In the genomic region with DNA sequence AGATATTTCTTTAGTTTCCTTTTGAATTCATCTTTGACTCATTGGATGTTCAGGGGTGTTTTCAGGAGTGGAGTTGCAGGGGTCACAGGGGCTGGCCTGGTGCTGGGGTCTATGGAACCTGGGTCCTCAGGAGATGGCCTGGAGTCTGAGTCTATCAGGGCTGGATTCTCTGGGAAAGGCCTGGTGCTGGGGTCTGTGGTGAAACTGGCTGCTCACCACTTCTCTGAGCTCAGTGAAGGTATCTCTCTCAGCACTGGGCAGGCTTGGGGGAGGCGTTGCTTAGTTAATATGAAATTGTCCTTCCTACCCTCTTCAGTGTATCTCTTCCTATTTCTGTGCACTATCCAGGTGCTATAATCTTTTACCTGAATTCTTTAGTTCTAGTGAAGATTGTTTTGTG, we compare ENCODE assay signal across 27 cellular contexts.
"Had no signal": no experiment of that assay in that cellular context is flagged by ENCODE, and none has a peak within 500 bp of the region (broad histone marks: within the 10 kb centered on the region; RNA-seq: fewer than 3 reads in every experiment).

No MANE protein-coding gene starts in this region.

- H3K27ac Mint-ChIP-seq: dendritic cell treated with granulocyte-macrophage colony-stimulating factor and Interleukin-4, amounts not matched to agents 40 ng/mL and 50 ng/mL, for 4 days; endodermal cell; naive thymus-derived CD8-positive, alpha-beta T cell; nephron progenitor cell; stimulated activated effector memory CD8-positive, alpha-beta T cell treated with anti-CD3 and anti-CD28 coated beads, Interleukin-12 subunit alpha, Interleukin-12 subunit beta, amount 100 ng/mL, for 72 hours had no signal

- H3K27me3 Mint-ChIP-seq: dendritic cell treated with granulocyte-macrophage colony-stimulating factor and Interleukin-4, amounts not matched to agents 40 ng/mL and 50 ng/mL, for 4 days had no signal

- ATAC-seq: esophagus mucosa; foreskin keratinocyte; gastroesophageal sphincter; left cardiac atrium; naive thymus-derived CD8-positive, alpha-beta T cell; psoas muscle; right cardiac atrium; stimulated activated effector memory CD8-positive, alpha-beta T cell treated with anti-CD3 and anti-CD28 coated beads, Interleukin-12 subunit alpha, Interleukin-12 subunit beta, amount 100 ng/mL, for 72 hours; stimulated activated naive CD8-positive, alpha-beta T cell treated with anti-CD3 and anti-CD28 coated beads, Interleukin-15, Interleukin-2, amounts not matched to agents 100 U/mL and 50 U/mL, for 24 hours had no signal

- H3K4me1 Mint-ChIP-seq: endodermal cell; naive thymus-derived CD8-positive, alpha-beta T cell; nephron progenitor cell; stimulated activated effector memory CD8-positive, alpha-beta T cell treated with anti-CD3 and anti-CD28 coated beads, Interleukin-12 subunit alpha, Interleukin-12 subunit beta, amount 100 ng/mL, for 72 hours had no signal

- H3K4me3 Mint-ChIP-seq: dendritic cell treated with granulocyte-macrophage colony-stimulating factor and Interleukin-4, amounts not matched to agents 40 ng/mL and 50 ng/mL, for 4 days; endodermal cell; naive thymus-derived CD8-positive, alpha-beta T cell; nephron progenitor cell; stimulated activated effector memory CD8-positive, alpha-beta T cell treated with anti-CD3 and anti-CD28 coated beads, Interleukin-12 subunit alpha, Interleukin-12 subunit beta, amount 100 ng/mL, for 72 hours had no signal

- H3K27me3 ChIP-seq: foreskin keratinocyte, gastroesophageal sphincter, heart left ventricle, hepatocyte, left lung, sigmoid colon, testis, tibial artery, vagina had no signal

- H3K9me3 Mint-ChIP-seq: endodermal cell, nephron progenitor cell had no signal

- DNase-seq: effector CD8-positive, alpha-beta T cell; endodermal cell; foreskin keratinocyte; heart left ventricle; left cardiac atrium; left lung; mesendoderm; midbrain; naive thymus-derived CD8-positive, alpha-beta T cell; nephron progenitor cell; nucleus accumbens; posterior cingulate gyrus; psoas muscle; right cardiac atrium; sigmoid colon; stimulated activated CD4-positive, alpha-beta T cell treated with anti-CD3 and anti-CD28 coated beads, Interleukin-2, amount 100 ng/mL, for 24 hours; stimulated activated CD4-positive, alpha-beta T cell treated with anti-CD3 and anti-CD28 coated beads, Interleukin-4, amount 100 ng/mL, for 24 hours; stimulated activated naive CD8-positive, alpha-beta T cell treated with anti-CD3 and anti-CD28 coated beads, Interleukin-15, Interleukin-2, amounts not matched to agents 100 U/mL and 50 U/mL, for 24 hours; testis; tibial artery had no signal

- H3K4me1 ChIP-seq: foreskin keratinocyte, gastroesophageal sphincter, heart left ventricle, left lung, psoas muscle, testis, vagina had no signal

- H3K36me3 ChIP-seq: gastroesophageal sphincter, heart left ventricle, left lung, sigmoid colon, tibial artery, vagina had no signal

- H3K36me3 Mint-ChIP-seq: stimulated activated effector memory CD8-positive, alpha-beta T cell treated with anti-CD3 and anti-CD28 coated beads, Interleukin-12 subunit alpha, Interleukin-12 subunit beta, amount 100 ng/mL, for 72 hours had no signal

- H3K4me3 ChIP-seq: gastroesophageal sphincter, heart left ventricle, hepatocyte, left lung, psoas muscle, sigmoid colon, testis, tibial artery, vagina had no signal

- H3K27ac ChIP-seq: epithelial cell of prostate, foreskin keratinocyte, gastroesophageal sphincter, left lung, psoas muscle, testis, tibial artery, vagina had no signal

- H3K9me3 ChIP-seq: gastroesophageal sphincter, heart left ventricle, psoas muscle, sigmoid colon, testis, tibial artery, vagina had no signal
